ENCODE assay signal across 9 cellular contexts in genomic region chr5:178279723-178280438, GRCh38. TPM values are rescaled to one million over a fixed set of nuclear protein-coding genes. Genes with fewer than 3 reads are reported as not detected.
DNase-seq lines count a peak whose midpoint lies in the region; ATAC-seq, FAIRE-seq and TF ChIP-seq lines count a peak whose summit lies in the region.
"Had no signal": no experiment of that assay in that cellular context is flagged by ENCODE, and none has a peak within 500 bp of the region (broad histone marks: within the 10 kb centered on the region; RNA-seq: fewer than 3 reads in every experiment).

No MANE protein-coding gene starts in this region.

- H3K4me3 Mint-ChIP-seq in CD8-positive, alpha-beta memory T cell = no peak overlapping the region
- H3K4me3 Mint-ChIP-seq in activated CD8-positive, alpha-beta T cell treated with anti-CD3 and anti-CD28 coated beads for 36 hours = no peak overlapping the region
- no peak overlapping the region for H3K4me3 Mint-ChIP-seq in memory B cell

- H3K9ac ChIP-seq in H1 (replicated peaks in 1 of 4; ENCODE audit: extremely low read depth in 1 of 4, low read depth in 3 of 4, low read length in 3 of 4) = no peak overlapping the region

- H3K36me3 ChIP-seq in CD8-positive, alpha-beta memory T cell (ENCODE audit: insufficient read depth, low read length) = no peaks in the 10 kb centered on the region
- H3K36me3 ChIP-seq in H7 (replicated peaks; ENCODE audit: control insufficient read depth, insufficient read depth, low read length) (no peaks in the 10 kb centered on the region), H1 (ENCODE audit: control insufficient read depth in 2 of 4, insufficient read depth in 4 of 4, low read length in 3 of 4) (no peaks in the 10 kb centered on the region)

- no peaks in the 10 kb centered on the region for H3K79me2 ChIP-seq in H1 (ENCODE audit: control insufficient read depth in 1 of 2, insufficient read depth in 2 of 2, low read length in 2 of 2)

- peak; percentile 99 to 100 for TF ChIP-seq RAD21 in H1 (IDR thresholded peaks at IDR 0.05 in 1 of 2, conservative IDR thresholded peaks at IDR 0.05 in 1 of 2; ENCODE audit: low read depth in 2 of 2, low read length in 2 of 2)

- no peak overlapping the region for H3K27ac ChIP-seq in CD8-positive, alpha-beta memory T cell (ENCODE audit: low read depth, low read length)
- no peak overlapping the region for H3K27ac ChIP-seq in H1 (ENCODE audit: low read depth, low read length)
- H3K27ac ChIP-seq: SK-N-MC had no signal

- H3K9me3 ChIP-seq in CD8-positive, alpha-beta memory T cell (ENCODE audit: low read length) = no peaks in the 10 kb centered on the region
- H3K9me3 ChIP-seq in H1 (ENCODE audit: insufficient read depth in 2 of 2, low read depth in 1 of 2, low read length in 1 of 2) = peaks cover 0 to 4% of the 10 kb centered on the region in 2 experiments; a peak in 1 of 4 replicates

- H4K20me1 ChIP-seq in H1 (replicated peaks in 1 of 2; ENCODE audit: control insufficient read depth in 1 of 2, insufficient read depth in 2 of 2, low read length in 2 of 2) = no peaks in the 10 kb centered on the region

- H3K23ac ChIP-seq in H1 (ENCODE audit: insufficient read length) = no peak overlapping the region

- H2BK5ac ChIP-seq in H1 (ENCODE audit: low read depth, low read length) = no peak overlapping the region

- POLR2A ChIA-PET in CD8-positive, alpha-beta memory T cell (lab: Charles Lee) = no interaction called here
- POLR2A ChIA-PET in activated CD8-positive, alpha-beta T cell treated with anti-CD3 and anti-CD28 coated beads for 36 hours (lab: Charles Lee) = interaction anchor here (0.9 to 1.0 kb wide), 2 partner anchors 30 to 39 kb away, joined by 3 to 4 read pairs; no protein-coding TSS in a partner anchor
- POLR2A ChIA-PET in H1 (lab: Charles Lee; ENCODE audit: partially characterized antibody) = interaction anchor here (0.9 kb wide), 1 partner anchor 310 kb away, joined by 3 read pairs; the partner anchor contains the start of gene COL23A1

- H3K14ac ChIP-seq in H1 (ENCODE audit: insufficient read length) = no peak overlapping the region

- peak in 4 of 5 donors; percentile 18 to 49 (median 28) for DNase-seq in CD8-positive, alpha-beta memory T cell
- peak; percentile 98 for DNase-seq in H7
- peak; percentile 4 for DNase-seq in NCI-H526 treated with DMSO at 0.1 percent for 48 hours (lab: John Stamatoyannopoulos, UW)
- DNase-seq in activated CD8-positive, alpha-beta T cell treated with anti-CD3 and anti-CD28 coated beads for 36 hours = peak; percentile 80
- peak; percentile 36 to 98 for DNase-seq in H1 (ENCODE audit: low read depth in 1 of 2, low spot score in 2 of 2)
- DNase-seq in memory B cell (ENCODE audit: low spot score in 2 of 2) = peak; percentile 41 to 50
- DNase-seq in stimulated activated CD8-positive, alpha-beta memory T cell treated with anti-CD3 and anti-CD28 coated beads, Interleukin-15, amount 100 ng/mL, for 24 hours (ENCODE audit: low read depth) = peak; percentile 24

- peak overlapping the region; percentile 72; the same call in 1 of the 2 replicates for H2AFZ ChIP-seq in H1 (ENCODE audit: low read length)

- H3K4me1 Mint-ChIP-seq in CD8-positive, alpha-beta memory T cell = peaks cover 0 to 7% (median 5%) of the 10 kb centered on the region in 3 donors
- peaks cover 4% of the 10 kb centered on the region for H3K4me1 Mint-ChIP-seq in activated CD8-positive, alpha-beta T cell treated with anti-CD3 and anti-CD28 coated beads for 36 hours (ENCODE audit: low read depth)
- peaks cover 10% of the 10 kb centered on the region for H3K4me1 Mint-ChIP-seq in memory B cell

- no peaks in the 10 kb centered on the region for H3K79me1 ChIP-seq in H1 (ENCODE audit: low read depth, low read length)

- H3K27me3 ChIP-seq in CD8-positive, alpha-beta memory T cell (ENCODE audit: insufficient read depth, low read length, poor library complexity, severe bottlenecking) = no peaks in the 10 kb centered on the region
- H3K27me3 ChIP-seq in H7 (ENCODE audit: control insufficient read depth, insufficient read depth, low read length) (no peaks in the 10 kb centered on the region), H1 (replicated peaks in 1 of 4; ENCODE audit: control insufficient read depth in 3 of 4, extremely low read depth in 1 of 4, insufficient read depth in 3 of 4, low read length in 3 of 4) (peaks cover 0 to 10% (median 2%) of the 10 kb centered on the region in 4 experiments; a peak in 4 of 7 replicates)

- peak overlapping the region in 1 of 2 experiments; percentile 51; a peak in 2 of 4 replicates for H3K4me2 ChIP-seq in H1 (ENCODE audit: insufficient read depth in 1 of 2, low read depth in 2 of 2, low read length in 2 of 2)

- no peak for TF ChIP-seq EP300 in H1 (IDR thresholded peaks at IDR 0.05; ENCODE audit: borderline replicate concordance in 1 of 2, low read depth in 2 of 2, low read length in 2 of 2)

- H3K27ac Mint-ChIP-seq in CD8-positive, alpha-beta memory T cell = no peak overlapping the region
- no peak overlapping the region for H3K27ac Mint-ChIP-seq in activated CD8-positive, alpha-beta T cell treated with anti-CD3 and anti-CD28 coated beads for 36 hours
- no peak overlapping the region for H3K27ac Mint-ChIP-seq in memory B cell

- no peak overlapping the region for H3K4me3 ChIP-seq in CD8-positive, alpha-beta memory T cell (ENCODE audit: low read length)
- H3K4me3 ChIP-seq in H7 (ENCODE audit: insufficient read depth, low read depth, low read length) = no peak overlapping the region
- peak overlapping the region in 1 of 4 experiments; percentile 35; a peak in 1 of 8 replicates for H3K4me3 ChIP-seq in H1 (ENCODE audit: extremely low read depth in 1 of 4, insufficient read depth in 2 of 4, low read depth in 3 of 4, low read length in 4 of 4)
- H3K4me3 ChIP-seq: SK-N-MC had no signal

- no peak overlapping the region for H4K91ac ChIP-seq in H1 (replicated peaks; ENCODE audit: insufficient read length, low read length)

- 36% methylated on average over 33 of the region's 33 CpGs; no CpG with 5 or more reads in 1 of the 2 experiments for WGBS in H1 (ENCODE audit: extremely low coverage in 1 of 2, insufficient coverage in 1 of 2, insufficient read length in 1 of 2, insufficient replicate concordance in 2 of 2, low coverage in 1 of 2, low lambda C conversion rate in 2 of 2, missing lambda C conversion rate in 1 of 2), 2 experiments

- H2BK12ac ChIP-seq in H1 (ENCODE audit: low read depth, low read length) = no peak overlapping the region; the same call in 1 of the 2 replicates

- no peak overlapping the region for H2AK5ac ChIP-seq in H1 (ENCODE audit: low read depth, low read length)

- intact Hi-C loops in activated CD8-positive, alpha-beta T cell treated with anti-CD3 and anti-CD28 coated beads for 36 hours (cut with micrococcal nuclease) = no loop called here

- no peak overlapping the region for H2BK20ac ChIP-seq in H1 (ENCODE audit: low read length)

- no peaks in the 10 kb centered on the region for H3K4me1 ChIP-seq in CD8-positive, alpha-beta memory T cell (ENCODE audit: insufficient read depth, low read length)
- peaks cover 0 to 4% (median 2%) of the 10 kb centered on the region in 4 experiments; a peak in 2 of 7 replicates for H3K4me1 ChIP-seq in H1 (replicated peaks in 1 of 4; ENCODE audit: control insufficient read depth in 3 of 4, insufficient read depth in 4 of 4, low read length in 3 of 4)

- H4K5ac ChIP-seq in H1 (ENCODE audit: insufficient read length, low read depth, low read length) = no peak overlapping the region

- peak; percentile 88 for FAIRE-seq in H1 (lab: Jason Lieb, UNC)

- no peaks in the 10 kb centered on the region for H3K23me2 ChIP-seq in H1 (ENCODE audit: low read depth, low read length)

- peak; percentile 93 for TF ChIP-seq CTCF in activated CD8-positive, alpha-beta T cell treated with anti-CD3 and anti-CD28 coated beads for 36 hours (IDR thresholded peaks at IDR 0.05)
- TF ChIP-seq CTCF in H1 (IDR thresholded peaks at IDR 0.05; ENCODE audit: control extremely low read depth in 1 of 3, insufficient read depth in 1 of 3, low read depth in 1 of 3, low read length in 3 of 3) = peak in 2 of 3 experiments; percentile 95 to 99; a peak in 3 of 4 replicates

- H2BK120ac ChIP-seq in H1 (replicated peaks; ENCODE audit: low read depth, low read length) = no peak overlapping the region

- 0 out of 2 replicates have a peak overlapping the region, but pooled peaks have one; percentile 61 for H2BK15ac ChIP-seq in H1 (ENCODE audit: low read length)

- peak overlapping the region; percentile 53; the same call in 1 of the 2 replicates for H4K8ac ChIP-seq in H1 (ENCODE audit: extremely low read depth, insufficient read depth, low read length)

- no peak overlapping the region for H3K4ac ChIP-seq in H1 (replicated peaks; ENCODE audit: insufficient read length, low read depth, low read length)

- H3K9me3 Mint-ChIP-seq in CD8-positive, alpha-beta memory T cell = peaks cover 9 to 14% (median 10%) of the 10 kb centered on the region in 5 donors
- H3K9me3 Mint-ChIP-seq in activated CD8-positive, alpha-beta T cell treated with anti-CD3 and anti-CD28 coated beads for 36 hours = peaks cover 11% of the 10 kb centered on the region
- peaks cover 9% of the 10 kb centered on the region for H3K9me3 Mint-ChIP-seq in memory B cell

- CTCF ChIA-PET in CD8-positive, alpha-beta memory T cell (lab: Charles Lee) = interaction anchor here (0.9 to 3.1 kb wide), 4 partner anchors 9 to 271 kb away, joined by 3 to 8 read pairs (median 5); no protein-coding TSS in a partner anchor
- CTCF ChIA-PET in activated CD8-positive, alpha-beta T cell treated with anti-CD3 and anti-CD28 coated beads for 36 hours (lab: Charles Lee) = interaction anchor here (0.7 to 5.7 kb wide), 25 partner anchors 7 to 1214 kb away, joined by 3 to 35 read pairs (median 4); partner anchors contain the start of gene COL23A1
- CTCF ChIA-PET in H1 (lab: Charles Lee; ENCODE audit: partially characterized antibody) = interaction anchor here (0.5 to 10.0 kb wide), 53 partner anchors 8 to 844 kb away, joined by 3 to 131 read pairs (median 4); partner anchors contain the start of gene COL23A1

- H3K36me3 Mint-ChIP-seq in CD8-positive, alpha-beta memory T cell = no peaks in the 10 kb centered on the region
- H3K36me3 Mint-ChIP-seq in activated CD8-positive, alpha-beta T cell treated with anti-CD3 and anti-CD28 coated beads for 36 hours (ENCODE audit: low read depth) = no peaks in the 10 kb centered on the region
- H3K36me3 Mint-ChIP-seq in memory B cell = peaks cover 7% of the 10 kb centered on the region

- H3K27me3 Mint-ChIP-seq in CD8-positive, alpha-beta memory T cell = peaks cover 10 to 12% of the 10 kb centered on the region in 2 donors
- no peaks in the 10 kb centered on the region for H3K27me3 Mint-ChIP-seq in activated CD8-positive, alpha-beta T cell treated with anti-CD3 and anti-CD28 coated beads for 36 hours
- H3K27me3 Mint-ChIP-seq in memory B cell = peaks cover 21% of the 10 kb centered on the region

- H3K18ac ChIP-seq in H1 (ENCODE audit: extremely low read depth, low read length) = no peak overlapping the region

- H3K56ac ChIP-seq in H1 (replicated peaks; ENCODE audit: insufficient read length, low read depth, low read length) = no peak overlapping the region

- TF ChIP-seq POLR2A in H1 (IDR thresholded peaks at IDR 0.05; ENCODE audit: control extremely low read depth in 1 of 2, low read depth in 2 of 2, low read length in 2 of 2) = no peak

- peak; percentile 83 for ATAC-seq in activated CD8-positive, alpha-beta T cell treated with anti-CD3 and anti-CD28 coated beads for 36 hours
- peak; percentile 51 for ATAC-seq in memory B cell (ENCODE audit: low read depth)
- ATAC-seq in HG02571 (IDR thresholded peaks at IDR 0.05; ENCODE audit: unreplicated experiment) = no peak

RNA-seq across cellular contexts. Expression of gene PHYKPL, which starts 47.3 kb away (rescaled TPM):
- total RNA-seq in CD8-positive, alpha-beta memory T cell = 10 to 100 TPM; 57.8 to 61.1 TPM
- 41.6 TPM for polyA plus RNA-seq in CD8-positive, alpha-beta memory T cell
- 11.3 and 25.1 TPM in 2 replicates for total RNA-seq in H7 (2014; rRNA removed; shearing (Covaris generic))
- 10 to 100 TPM; 60.4 to 62.1 TPM for total RNA-seq in activated CD8-positive, alpha-beta T cell treated with anti-CD3 and anti-CD28 coated beads for 36 hours
- 29.5 and 32.1 TPM in 2 replicates for total RNA-seq in H1 (2021; fragmentation: NEBNext Ultra II Directional; extraction: Animal tissue kit (Norgen Biotek cat#: 25700))
- polyA plus RNA-seq in H1 (2011; rRNA removed) = 25.1 and 33.4 TPM in 2 replicates
- polyA plus RNA-seq in H1 (2011; cell fraction: cytosol; rRNA removed) = 35.7 TPM
- polyA plus RNA-seq in H1 (2011; cell fraction: nucleus; rRNA removed) = 106 TPM
- polyA plus RNA-seq in H1 (2012, experiment 1 of 2) = 22.0 to 26.7 TPM (median 22.5 TPM) in 4 replicates
- 9.1 TPM for polyA plus RNA-seq in H1 (2012, experiment 2 of 2)
- polyA plus RNA-seq in H1 (2013, experiment 1 of 2) = 10.9 TPM
- polyA plus RNA-seq in H1 (2013, experiment 2 of 2) = 7.7 TPM
- polyA minus RNA-seq in H1 (2011; rRNA and poly(A)+ RNA removed) = 44.1 and 62.2 TPM in 2 replicates
- polyA minus RNA-seq in H1 (2011; cell fraction: cytosol; rRNA and poly(A)+ RNA removed) = 25.1 TPM
- 91.2 TPM for polyA minus RNA-seq in H1 (2011; cell fraction: nucleus; rRNA and poly(A)+ RNA removed)

Comparison
In these comparisons a context has a peak if more than half of its experiments do, and no peak if none do; other contexts are left out.
1. DNase-seq: peak in every context shown above with its lines; median percentile 98 in H7; 80 in activated CD8-positive, alpha-beta T cell treated with anti-CD3 and anti-CD28 coated beads for 36 hours; 67 in H1; 46 in memory B cell; 28 in CD8-positive, alpha-beta memory T cell; 24 in stimulated activated CD8-positive, alpha-beta memory T cell treated with anti-CD3 and anti-CD28 coated beads, Interleukin-15, amount 100 ng/mL, for 24 hours; 4 in NCI-H526 treated with DMSO at 0.1 percent for 48 hours.